ENCODE assay signal across 8 cellular contexts in genomic region chr3:3126477-3127431, GRCh38. TPM values are rescaled to one million over a fixed set of nuclear protein-coding genes. Genes with fewer than 3 reads are reported as not detected.
DNase-seq lines count a peak whose midpoint lies in the region; ATAC-seq and TF ChIP-seq lines count a peak whose summit lies in the region.

TSS of gene TRNT1 (plus strand) at chr3:3126940. CDS start at chr3:3129041, 2,101 bp downstream.

- no peaks in the 10 kb centered on the region for H3K9me3 ChIP-seq in left lung

- peaks cover 0 to 27% of the 10 kb centered on the region in 2 donors for H3K36me3 ChIP-seq in left lung

- peak; percentile 94 for DNase-seq in CD14-positive monocyte (ENCODE audit: low spot score)
- peak; percentile 93 for DNase-seq in NCI-H774 (lab: John Stamatoyannopoulos, UW)
- DNase-seq in activated CD4-positive, alpha-beta T cell treated with anti-CD3 and anti-CD28 coated beads, Interleukin-2, amount 50 U/mL, for 4 hours: peak; percentile 95 to 96
- peak; percentile 97 to 99 for DNase-seq in left lung
- DNase-seq in stimulated activated CD4-positive, alpha-beta T cell treated with anti-CD3 and anti-CD28 coated beads, Interleukin-2, amount 100 ng/mL, for 4 hours (ENCODE audit: low read depth): peak; percentile 96

- H3K4me1 Mint-ChIP-seq in CD14-positive monocyte: peaks cover 20% of the 10 kb centered on the region
- H3K4me1 Mint-ChIP-seq in dendritic cell treated with granulocyte-macrophage colony-stimulating factor and Interleukin-4, amounts not matched to agents 40 ng/mL and 50 ng/mL, for 4 days (ENCODE audit: low read depth): peaks cover 30% of the 10 kb centered on the region

- H3K27ac ChIP-seq in left lung: peak within 1 kb of the TSS; percentile 92 to 93

- TF ChIP-seq CTCF in CD14-positive monocyte (IDR thresholded peaks at IDR 0.05): no peak
- TF ChIP-seq CTCF in left lung (IDR thresholded peaks at IDR 0.05): peak in 1 of 2 donors; percentile 8

- intact Hi-C loops in CD14-positive monocyte (cut with micrococcal nuclease): loop anchor here in 1 of 2 donors (5.0 kb wide), 1 partner anchor 1176 kb away; the partner anchor contains the start of gene SETMAR
- intact Hi-C loops in dendritic cell treated with granulocyte-macrophage colony-stimulating factor and Interleukin-4, amounts not matched to agents 40 ng/mL and 50 ng/mL, for 4 days (cut with micrococcal nuclease): loop anchor here (2.0 to 5.0 kb wide), 2 partner anchors 52 to 1176 kb away; partner anchors contain the start of genes CRBN and SETMAR
- intact Hi-C loops in left lung (cut with DNase I): no loop called here

- ATAC-seq in GM19395 (IDR thresholded peaks at IDR 0.05; ENCODE audit: unreplicated experiment) (peak; percentile 93), HG03558 (IDR thresholded peaks at IDR 0.05; ENCODE audit: extremely low read depth, unreplicated experiment) (peak; percentile 87), left lung (peak; percentile 99)

- peaks cover 20 to 21% of the 10 kb centered on the region in 2 donors for H3K36me3 Mint-ChIP-seq in CD14-positive monocyte
- H3K36me3 Mint-ChIP-seq in dendritic cell treated with granulocyte-macrophage colony-stimulating factor and Interleukin-4, amounts not matched to agents 40 ng/mL and 50 ng/mL, for 4 days (ENCODE audit: low read depth): peaks cover 43% of the 10 kb centered on the region

- peak within 1 kb of the TSS; percentile 83 to 98 for H3K4me3 ChIP-seq in left lung

- H3K27me3 ChIP-seq in left lung: no peaks in the 10 kb centered on the region

- H3K27ac Mint-ChIP-seq in CD14-positive monocyte: peak within 1 kb of the TSS; percentile 95 to 97 (median 95)
- H3K27ac Mint-ChIP-seq in dendritic cell treated with granulocyte-macrophage colony-stimulating factor and Interleukin-4, amounts not matched to agents 40 ng/mL and 50 ng/mL, for 4 days: peak within 1 kb of the TSS; percentile 97

- H3K4me3 Mint-ChIP-seq in CD14-positive monocyte: peak within 1 kb of the TSS; percentile 93 to 95
- peak within 1 kb of the TSS; percentile 94 for H3K4me3 Mint-ChIP-seq in dendritic cell treated with granulocyte-macrophage colony-stimulating factor and Interleukin-4, amounts not matched to agents 40 ng/mL and 50 ng/mL, for 4 days

- peaks cover 5 to 31% of the 10 kb centered on the region in 2 donors for H3K4me1 ChIP-seq in left lung

- H3K9me3 Mint-ChIP-seq in CD14-positive monocyte: peaks cover 0 to 2% (median 0%) of the 10 kb centered on the region in 7 donors
- H3K9me3 Mint-ChIP-seq in dendritic cell treated with granulocyte-macrophage colony-stimulating factor and Interleukin-4, amounts not matched to agents 40 ng/mL and 50 ng/mL, for 4 days: no peaks in the 10 kb centered on the region

- H3K27me3 Mint-ChIP-seq in CD14-positive monocyte (ENCODE audit: low read depth in 3 of 3): no peaks in the 10 kb centered on the region
- no peaks in the 10 kb centered on the region for H3K27me3 Mint-ChIP-seq in dendritic cell treated with granulocyte-macrophage colony-stimulating factor and Interleukin-4, amounts not matched to agents 40 ng/mL and 50 ng/mL, for 4 days

RNA-seq across cellular contexts. Expression of gene TRNT1, which starts in this region (rescaled TPM):
- polyA plus RNA-seq in CD14-positive monocyte: 10 to 100 TPM; 10.3 to 15.8 TPM
- 10 to 100 TPM; 21.4 to 23.8 TPM for total RNA-seq in left lung

Comparison
In these comparisons a context has a peak if more than half of its experiments do, and no peak if none do; other contexts are left out.
1. Peak in every context shown above with its lines: DNase-seq, ATAC-seq, H3K4me3 ChIP-seq and H3K27ac ChIP-seq.